In genomic region chr7:98879198-98879988, GRCh38 we compare ENCODE assay signal across 7 cellular contexts. TPM values are rescaled to one million over a fixed set of nuclear protein-coding genes. Genes with fewer than 3 reads are reported as not detected.
DNase-seq lines count a peak whose midpoint lies in the region; ATAC-seq and TF ChIP-seq lines count a peak whose summit lies in the region.

No MANE protein-coding gene starts in this region.

- H3K9me3 Mint-ChIP-seq in activated CD4-positive, alpha-beta T cell treated with anti-CD3 and anti-CD28 coated beads, Interleukin-2, amount 10 ng/mL, durations not matched to agents 24 days and 14 days = no peaks in the 10 kb centered on the region

- intact Hi-C loops in activated CD4-positive, alpha-beta T cell treated with anti-CD3 and anti-CD28 coated beads, Interleukin-2, amount 10 ng/mL, durations not matched to agents 24 days and 14 days (cut with micrococcal nuclease) = loop anchor here (2.0 to 5.0 kb wide), 3 partner anchors 263 to 597 kb away; partner anchors contain the start of genes ARPC1A and BRI3
- intact Hi-C loops in dorsolateral prefrontal cortex (cut with DNase I) = no loop called here

- H3K27ac ChIP-seq in dorsolateral prefrontal cortex = peak overlapping the region in 58 of 59 donors; percentile 74 to 99 (median 93)

- peak overlapping the region; percentile 93 for H3K4me3 Mint-ChIP-seq in activated CD4-positive, alpha-beta T cell treated with anti-CD3 and anti-CD28 coated beads, Interleukin-2, amount 10 ng/mL, durations not matched to agents 24 days and 14 days

- H3K27ac Mint-ChIP-seq in activated CD4-positive, alpha-beta T cell treated with anti-CD3 and anti-CD28 coated beads, Interleukin-2, amount 10 ng/mL, durations not matched to agents 24 days and 14 days = peak overlapping the region; percentile 94

- H3K27me3 ChIP-seq in dorsolateral prefrontal cortex = no peaks in the 10 kb centered on the region

- DNase-seq in HFF-Myc (ENCODE audit: extremely low read depth, low read depth) = no peak
- DNase-seq in NAMALWA (ENCODE audit: low spot score) = peak; percentile 92
- DNase-seq in activated CD4-positive, alpha-beta T cell treated with anti-CD3 and anti-CD28 coated beads, Interleukin-2, amount 10 ng/mL, durations not matched to agents 24 days and 14 days = peak; percentile 91
- peak in 1 of 10 donors; percentile 37 for DNase-seq in dorsolateral prefrontal cortex
- DNase-seq in mucosa of gallbladder (ENCODE audit: low spot score) = peak; percentile 20
- DNase-seq in stimulated activated naive CD4-positive, alpha-beta T cell treated with Interleukin-2 at 50 U/mL for 16 hours (lab: John Stamatoyannopoulos, UW) = peak; percentile 62

- peaks cover 6% of the 10 kb centered on the region for H3K27me3 Mint-ChIP-seq in activated CD4-positive, alpha-beta T cell treated with anti-CD3 and anti-CD28 coated beads, Interleukin-2, amount 10 ng/mL, durations not matched to agents 24 days and 14 days

- peak overlapping the region; percentile 95 for H3K4me3 ChIP-seq in HFF-Myc (replicated peaks; ENCODE audit: low read depth, low read length)
- H3K4me3 ChIP-seq in dorsolateral prefrontal cortex = peak overlapping the region; percentile 61 to 100 (median 95)

- peaks cover 31% of the 10 kb centered on the region for H3K36me3 Mint-ChIP-seq in activated CD4-positive, alpha-beta T cell treated with anti-CD3 and anti-CD28 coated beads, Interleukin-2, amount 10 ng/mL, durations not matched to agents 24 days and 14 days (ENCODE audit: low read depth)

- peak; percentile 78 for ATAC-seq in GM18502 (IDR thresholded peaks at IDR 0.05; ENCODE audit: poor library complexity, unreplicated experiment)

- H3K4me1 Mint-ChIP-seq in activated CD4-positive, alpha-beta T cell treated with anti-CD3 and anti-CD28 coated beads, Interleukin-2, amount 10 ng/mL, durations not matched to agents 24 days and 14 days = peaks cover 24% of the 10 kb centered on the region

- peak; percentile 45 for TF ChIP-seq CTCF in HFF-Myc (IDR thresholded peaks at IDR 0.05; ENCODE audit: low read depth, low read length, missing control alignments)
- peak in 20 of 56 donors; percentile 3 to 54 (median 12) for TF ChIP-seq CTCF in dorsolateral prefrontal cortex (IDR thresholded peaks at IDR 0.05 in 54 of 56, conservative IDR thresholded peaks at IDR 0.05 in 2 of 56; ENCODE audit: low read depth in 1 of 56, partially characterized antibody in 56 of 56)

RNA-seq across cellular contexts. Expression of gene TRRAP, which starts 1.1 kb away (rescaled TPM):
- 62.7 and 65.1 TPM in 2 replicates for total RNA-seq in activated CD4-positive, alpha-beta T cell treated with anti-CD3 and anti-CD28 coated beads, Interleukin-2, amount 10 ng/mL, durations not matched to agents 24 days and 14 days
- total RNA-seq in dorsolateral prefrontal cortex = 10 to 100 TPM; 35.4 to 72.2 (median 48.9) TPM
- total RNA-seq in mucosa of gallbladder = 41.1 TPM

RNA-seq across cellular contexts. Expression of gene TMEM130, which starts 9.6 kb away (rescaled TPM):
- 0.66 TPM in 1 of 2 replicates, not detected in the other for total RNA-seq in activated CD4-positive, alpha-beta T cell treated with anti-CD3 and anti-CD28 coated beads, Interleukin-2, amount 10 ng/mL, durations not matched to agents 24 days and 14 days
- total RNA-seq in dorsolateral prefrontal cortex (100 to 1,000 TPM in 119 of 120 experiments, 10 to 100 TPM in 1; 93.2 to 366 (median 269) TPM), mucosa of gallbladder (0.26 TPM)

Comparison
In these comparisons a context has a peak if more than half of its experiments do, and no peak if none do; other contexts are left out.
1. RNA of gene TMEM130, which starts 9.6 kb away (total RNA-seq): 93.2 to 366 TPM in dorsolateral prefrontal cortex; 0.26 TPM in mucosa of gallbladder (single experiment) and 0.66 TPM in activated CD4-positive, alpha-beta T cell treated with anti-CD3 and anti-CD28 coated beads, Interleukin-2, amount 10 ng/mL, durations not matched to agents 24 days and 14 days; every median in the first group is over 10 times any median in the second.